In genomic region chrX:30308263-30309138, GRCh38 we compare ENCODE assay signal across 9 cellular contexts. TPM values are rescaled to one million over a fixed set of nuclear protein-coding genes. Genes with fewer than 3 reads are reported as not detected.
DNase-seq lines count a peak whose midpoint lies in the region; ATAC-seq, FAIRE-seq and TF ChIP-seq lines count a peak whose summit lies in the region.
"Had no signal": no experiment of that assay in that cellular context is flagged by ENCODE, and none has a peak within 500 bp of the region (broad histone marks: within the 10 kb centered on the region; RNA-seq: fewer than 3 reads in every experiment).

No MANE protein-coding gene starts in this region.

- POLR2A ChIA-PET in CD8-positive, alpha-beta T cell (lab: Charles Lee): no interaction called here

- ATAC-seq in pancreas: peak in 3 of 4 donors; percentile 33 to 77 (median 65)
- no peak for ATAC-seq in HG02970 (IDR thresholded peaks at IDR 0.05; ENCODE audit: low FRiP score, unreplicated experiment)
- no peak for ATAC-seq in CD8-positive, alpha-beta T cell
- ATAC-seq in HG03097 (IDR thresholded peaks at IDR 0.05; ENCODE audit: low FRiP score, unreplicated experiment): no peak
- ATAC-seq: gastrocnemius medialis had no signal

- H3K4me1 ChIP-seq in endocrine pancreas (ENCODE audit: control insufficient read depth, insufficient read depth, low read length) (peaks cover 9% of the 10 kb centered on the region), pancreas (no peaks in the 10 kb centered on the region)
- no peaks in the 10 kb centered on the region for H3K4me1 ChIP-seq in CD8-positive, alpha-beta T cell (ENCODE audit: insufficient read depth, low read length)
- H3K4me1 ChIP-seq: gastrocnemius medialis had no signal

- peak overlapping the region; percentile 94 for H3K9ac ChIP-seq in endocrine pancreas (ENCODE audit: control insufficient read depth, insufficient read depth, low read length)

- intact Hi-C loops in pancreas (cut with DNase I): no loop called here
- intact Hi-C loops in CD8-positive, alpha-beta T cell (cut with DNase I, micrococcal nuclease): no loop called here

- H3K9me3 ChIP-seq in endocrine pancreas (ENCODE audit: control insufficient read depth, low read length): no peaks in the 10 kb centered on the region
- no peaks in the 10 kb centered on the region for H3K9me3 ChIP-seq in pancreas
- no peaks in the 10 kb centered on the region for H3K9me3 ChIP-seq in CD8-positive, alpha-beta T cell (ENCODE audit: low read length)
- H3K9me3 ChIP-seq: gastrocnemius medialis had no signal

- H3K36me3 ChIP-seq in endocrine pancreas (ENCODE audit: control insufficient read depth, insufficient read depth, low read length) (no peaks in the 10 kb centered on the region), pancreas (no peaks in the 10 kb centered on the region)
- H3K36me3 ChIP-seq in CD8-positive, alpha-beta T cell (ENCODE audit: insufficient read depth, low read length): no peaks in the 10 kb centered on the region
- H3K36me3 ChIP-seq: gastrocnemius medialis had no signal

- H3K4me1 Mint-ChIP-seq in CD8-positive, alpha-beta T cell (ENCODE audit: low read depth): no peaks in the 10 kb centered on the region

- no peak overlapping the region for H3K27ac Mint-ChIP-seq in CD8-positive, alpha-beta T cell

- no peak for FAIRE-seq in pancreas (lab: Jason Lieb, UNC)

- no peak overlapping the region for H3K27ac ChIP-seq in pancreas
- H3K27ac ChIP-seq in CD8-positive, alpha-beta T cell (ENCODE audit: low read depth, low read length): no peak overlapping the region
- H3K27ac ChIP-seq: gastrocnemius medialis had no signal

- H3K4me3 Mint-ChIP-seq in CD8-positive, alpha-beta T cell: no peak overlapping the region

- 0 out of 3 replicates have a peak, but pooled peaks have one; percentile 2 for TF ChIP-seq CTCF in GM12872 (IDR thresholded peaks at IDR 0.05; ENCODE audit: insufficient read depth, low read depth, low read length)
- TF ChIP-seq CTCF in pancreas (IDR thresholded peaks at IDR 0.05): no peak
- no peak for TF ChIP-seq CTCF in CD8-positive, alpha-beta T cell (IDR thresholded peaks at IDR 0.05)

- peak overlapping the region; percentile 96 for H3K4me3 ChIP-seq in endocrine pancreas (ENCODE audit: control insufficient read depth, insufficient read depth, low read length)
- no peak overlapping the region for H3K4me3 ChIP-seq in pancreas
- H3K4me3 ChIP-seq in CD8-positive, alpha-beta T cell (ENCODE audit: low read depth, low read length): no peak overlapping the region

- DNase-seq in NCI-H146 (lab: John Stamatoyannopoulos, UW): peak; percentile 78
- DNase-seq in pancreas: peak in 3 of 6 donors; percentile 14 to 66 (median 60)
- DNase-seq in 8988T: no peak
- DNase-seq in CD8-positive, alpha-beta T cell: no peak
- DNase-seq: gastrocnemius medialis had no signal

- 5 to 28% methylated on average over 63 to 71 of the region's 71 CpGs for WGBS in pancreas, 2 donors

- CTCF ChIA-PET in CD8-positive, alpha-beta T cell (lab: Charles Lee): no interaction called here

- no peaks in the 10 kb centered on the region for H3K36me3 Mint-ChIP-seq in CD8-positive, alpha-beta T cell

- no peaks in the 10 kb centered on the region for H3K9me3 Mint-ChIP-seq in CD8-positive, alpha-beta T cell

- no peaks in the 10 kb centered on the region for H3K27me3 ChIP-seq in endocrine pancreas (ENCODE audit: control insufficient read depth, insufficient read depth, low read length)
- peaks cover 0 to 42% (median 9%) of the 10 kb centered on the region in 4 donors for H3K27me3 ChIP-seq in pancreas
- H3K27me3 ChIP-seq in CD8-positive, alpha-beta T cell (ENCODE audit: insufficient read depth, low read length): no peaks in the 10 kb centered on the region

- peaks cover 7% of the 10 kb centered on the region for H3K27me3 Mint-ChIP-seq in CD8-positive, alpha-beta T cell (ENCODE audit: low read depth)

RNA-seq across cellular contexts. Expression of gene NR0B1, which starts 0.7 kb away (rescaled TPM):
- total RNA-seq in pancreas: under 1 TPM; 0.13 to 0.40 (median 0.33) TPM
- polyA plus RNA-seq in pancreas: 1 to 10 TPM; 2.7 to 6.9 TPM
- total RNA-seq in CD8-positive, alpha-beta T cell: not detected
- total RNA-seq: gastrocnemius medialis had no signal

Comparison
In these comparisons a context has a peak if more than half of its experiments do, and no peak if none do; other contexts are left out.
1. ATAC-seq: peak in pancreas (3 of 4); none in HG02970 (single experiment), CD8-positive, alpha-beta T cell (single experiment) and HG03097 (single experiment).